ENCODE assay signal across 11 cellular contexts in genomic region chr10:119638982-119639381, GRCh38.
"Had no signal": no experiment of that assay in that cellular context is flagged by ENCODE, and none has a peak within 500 bp of the region (broad histone marks: within the 10 kb centered on the region; RNA-seq: fewer than 3 reads in every experiment).

No MANE protein-coding gene starts in this region.

- H3K4me2 ChIP-seq: GM23338 had no signal

- H3K27ac ChIP-seq: GM23248 had no signal

- H3K4me3 ChIP-seq: GM23248, GM23338, HAP-1 had no signal

- DNase-seq: GM23248, GOT3, H7, H9, HCEC 1CT, HFFc6 had no signal

- H3K36me3 ChIP-seq: HAP-1 had no signal

- H3K9ac ChIP-seq: GM23248 had no signal

- H3K9me3 ChIP-seq: HAP-1 had no signal

- H2AFZ ChIP-seq: GM23248 had no signal

- FAIRE-seq: H1, H54 had no signal

- ATAC-seq: GM23338, HCT116 had no signal
